Comparison of ENCODE assay signal across 1 cellular context in genomic region chr13:113814435-113814821, GRCh38.
TF ChIP-seq lines count a peak whose summit lies in the region.

No MANE protein-coding gene starts in this region.

TF ChIP-seq in WTC11, 78 proteins besides CTCF, POLR2A, EP300 and RAD21 (continued from another document):
- TF ChIP-seq, protein P1, sequence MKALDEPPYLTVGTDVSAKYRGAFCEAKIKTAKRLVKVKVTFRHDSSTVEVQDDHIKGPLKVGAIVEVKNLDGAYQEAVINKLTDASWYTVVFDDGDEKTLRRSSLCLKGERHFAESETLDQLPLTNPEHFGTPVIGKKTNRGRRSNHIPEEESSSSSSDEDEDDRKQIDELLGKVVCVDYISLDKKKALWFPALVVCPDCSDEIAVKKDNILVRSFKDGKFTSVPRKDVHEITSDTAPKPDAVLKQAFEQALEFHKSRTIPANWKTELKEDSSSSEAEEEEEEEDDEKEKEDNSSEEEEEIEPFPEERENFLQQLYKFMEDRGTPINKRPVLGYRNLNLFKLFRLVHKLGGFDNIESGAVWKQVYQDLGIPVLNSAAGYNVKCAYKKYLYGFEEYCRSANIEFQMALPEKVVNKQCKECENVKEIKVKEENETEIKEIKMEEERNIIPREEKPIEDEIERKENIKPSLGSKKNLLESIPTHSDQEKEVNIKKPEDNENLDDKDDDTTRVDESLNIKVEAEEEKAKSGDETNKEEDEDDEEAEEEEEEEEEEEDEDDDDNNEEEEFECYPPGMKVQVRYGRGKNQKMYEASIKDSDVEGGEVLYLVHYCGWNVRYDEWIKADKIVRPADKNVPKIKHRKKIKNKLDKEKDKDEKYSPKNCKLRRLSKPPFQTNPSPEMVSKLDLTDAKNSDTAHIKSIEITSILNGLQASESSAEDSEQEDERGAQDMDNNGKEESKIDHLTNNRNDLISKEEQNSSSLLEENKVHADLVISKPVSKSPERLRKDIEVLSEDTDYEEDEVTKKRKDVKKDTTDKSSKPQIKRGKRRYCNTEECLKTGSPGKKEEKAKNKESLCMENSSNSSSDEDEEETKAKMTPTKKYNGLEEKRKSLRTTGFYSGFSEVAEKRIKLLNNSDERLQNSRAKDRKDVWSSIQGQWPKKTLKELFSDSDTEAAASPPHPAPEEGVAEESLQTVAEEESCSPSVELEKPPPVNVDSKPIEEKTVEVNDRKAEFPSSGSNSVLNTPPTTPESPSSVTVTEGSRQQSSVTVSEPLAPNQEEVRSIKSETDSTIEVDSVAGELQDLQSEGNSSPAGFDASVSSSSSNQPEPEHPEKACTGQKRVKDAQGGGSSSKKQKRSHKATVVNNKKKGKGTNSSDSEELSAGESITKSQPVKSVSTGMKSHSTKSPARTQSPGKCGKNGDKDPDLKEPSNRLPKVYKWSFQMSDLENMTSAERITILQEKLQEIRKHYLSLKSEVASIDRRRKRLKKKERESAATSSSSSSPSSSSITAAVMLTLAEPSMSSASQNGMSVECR (CRISPR knock-in tag; IDR thresholded peaks at IDR 0.05; ENCODE audit: borderline replicate concordance) = no peak
